In genomic region chr5:179781846-179782245, GRCh38 we compare ENCODE assay signal across 1 cellular context.
TF ChIP-seq lines count a peak whose summit lies in the region.

No MANE protein-coding gene starts in this region.

TF ChIP-seq in HepG2, 621 proteins besides CTCF, POLR2A, EP300 and RAD21:
- TF ChIP-seq KLF12 (CRISPR knock-in tag; IDR thresholded peaks at IDR 0.05; ENCODE audit: borderline replicate concordance) = no peak
- TF ChIP-seq SUZ12 (IDR thresholded peaks at IDR 0.05; ENCODE audit: low read depth, low read length) = no peak
- no peak for TF ChIP-seq ZNF431 (CRISPR knock-in tag; IDR thresholded peaks at IDR 0.05; ENCODE audit: borderline replicate concordance, low read depth)
- TF ChIP-seq HNF1B (CRISPR knock-in tag; IDR thresholded peaks at IDR 0.05) = no peak
- TF ChIP-seq, protein P1, sequence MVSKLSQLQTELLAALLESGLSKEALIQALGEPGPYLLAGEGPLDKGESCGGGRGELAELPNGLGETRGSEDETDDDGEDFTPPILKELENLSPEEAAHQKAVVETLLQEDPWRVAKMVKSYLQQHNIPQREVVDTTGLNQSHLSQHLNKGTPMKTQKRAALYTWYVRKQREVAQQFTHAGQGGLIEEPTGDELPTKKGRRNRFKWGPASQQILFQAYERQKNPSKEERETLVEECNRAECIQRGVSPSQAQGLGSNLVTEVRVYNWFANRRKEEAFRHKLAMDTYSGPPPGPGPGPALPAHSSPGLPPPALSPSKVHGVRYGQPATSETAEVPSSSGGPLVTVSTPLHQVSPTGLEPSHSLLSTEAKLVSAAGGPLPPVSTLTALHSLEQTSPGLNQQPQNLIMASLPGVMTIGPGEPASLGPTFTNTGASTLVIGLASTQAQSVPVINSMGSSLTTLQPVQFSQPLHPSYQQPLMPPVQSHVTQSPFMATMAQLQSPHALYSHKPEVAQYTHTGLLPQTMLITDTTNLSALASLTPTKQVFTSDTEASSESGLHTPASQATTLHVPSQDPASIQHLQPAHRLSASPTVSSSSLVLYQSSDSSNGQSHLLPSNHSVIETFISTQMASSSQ (IDR thresholded peaks at IDR 0.05; ENCODE audit: low read depth) = no peak
- TF ChIP-seq, protein P1 (CRISPR knock-in tag; IDR thresholded peaks at IDR 0.05; ENCODE audit: borderline replicate concordance) = no peak
- TF ChIP-seq ZNF441 (CRISPR knock-in tag; IDR thresholded peaks at IDR 0.05; ENCODE audit: borderline replicate concordance) = no peak
- TF ChIP-seq ZNF781 (CRISPR knock-in tag; IDR thresholded peaks at IDR 0.05; ENCODE audit: borderline replicate concordance, not compliant biosample characterization) = no peak
- no peak for TF ChIP-seq MED13 (CRISPR knock-in tag; IDR thresholded peaks at IDR 0.05)
- no peak for TF ChIP-seq NCOA5 (CRISPR knock-in tag; IDR thresholded peaks at IDR 0.05)
- TF ChIP-seq PATZ1 (CRISPR knock-in tag; IDR thresholded peaks at IDR 0.05) = no peak
- TF ChIP-seq ZNF557 (CRISPR knock-in tag; IDR thresholded peaks at IDR 0.05) = no peak
- TF ChIP-seq ZNF841 (CRISPR knock-in tag; IDR thresholded peaks at IDR 0.05; ENCODE audit: borderline replicate concordance) = no peak
- no peak for TF ChIP-seq ZNF615 (CRISPR knock-in tag; IDR thresholded peaks at IDR 0.05; ENCODE audit: borderline replicate concordance)
